Comparison of ENCODE assay signal across 8 cellular contexts in genomic region chr7:97595439-97595838, GRCh38.
"Had no signal": no experiment of that assay in that cellular context is flagged by ENCODE, and none has a peak within 500 bp of the region (broad histone marks: within the 10 kb centered on the region; RNA-seq: fewer than 3 reads in every experiment).

No MANE protein-coding gene starts in this region.

- ATAC-seq: HCT116, HepG2 had no signal

- H3K9me3 ChIP-seq: HAP-1 had no signal

- H3K4me3 ChIP-seq: GM23248, HAP-1 had no signal

- H3K36me3 ChIP-seq: HAP-1 had no signal

- H3K4me1 ChIP-seq: HAP-1 had no signal

- DNase-seq: GM23248, GOT3, H7, HFFc6, KBM-7 had no signal
